ENCODE assay signal across 8 cellular contexts in genomic region chr5:159156839-159157238, GRCh38. TPM values are rescaled to one million over a fixed set of nuclear protein-coding genes. Genes with fewer than 3 reads are reported as not detected.
A peak's percentile ranks its signal among the peaks of the same experiment; 100 is the strongest.
DNase-seq lines count a peak whose midpoint lies in the region; ATAC-seq, FAIRE-seq and TF ChIP-seq lines count a peak whose summit lies in the region.

No MANE protein-coding gene starts in this region.

- DNase-seq in GM12891 (ENCODE audit: insufficient read length, low spot score) (peak; percentile 22), NCI-H446 treated with DMSO at 0.1 percent for 48 hours (lab: John Stamatoyannopoulos, UW) (peak; percentile 9), heart right ventricle (peak in 1 of 2 donors; percentile 61), retina (peak; percentile 54)
- peak; percentile 2 for DNase-seq in activated naive CD8-positive, alpha-beta T cell treated with anti-CD3 and anti-CD28 coated beads for 36 hours
- DNase-seq in T-helper 2 cell treated with Interferon-gamma antibody and Interleukin-4, amounts not matched to agents 5 μg/mL and 100 μg/mL, for 36 hours (ENCODE audit: low spot score): no peak

- H3K27me3 Mint-ChIP-seq in activated naive CD8-positive, alpha-beta T cell treated with anti-CD3 and anti-CD28 coated beads for 36 hours: no peaks in the 10 kb centered on the region
- no peaks in the 10 kb centered on the region for H3K27me3 Mint-ChIP-seq in T-helper 2 cell treated with Interferon-gamma antibody and Interleukin-4, amounts not matched to agents 5 μg/mL and 100 μg/mL, for 36 hours (ENCODE audit: low read depth)

- TF ChIP-seq CTCF in C4-2B (conservative IDR thresholded peaks at IDR 0.05) (peak; percentile 91), heart right ventricle (IDR thresholded peaks at IDR 0.05) (peak; percentile 83 to 92 (median 87))

- 9 to 12% methylated on average over 2 of the region's 2 CpGs for WGBS in heart right ventricle, 2 donors

- no peaks in the 10 kb centered on the region for H3K9me3 Mint-ChIP-seq in activated naive CD8-positive, alpha-beta T cell treated with anti-CD3 and anti-CD28 coated beads for 36 hours
- no peaks in the 10 kb centered on the region for H3K9me3 Mint-ChIP-seq in T-helper 2 cell treated with Interferon-gamma antibody and Interleukin-4, amounts not matched to agents 5 μg/mL and 100 μg/mL, for 36 hours

- H3K36me3 Mint-ChIP-seq in activated naive CD8-positive, alpha-beta T cell treated with anti-CD3 and anti-CD28 coated beads for 36 hours: peaks cover 16% of the 10 kb centered on the region
- peaks cover 45% of the 10 kb centered on the region for H3K36me3 Mint-ChIP-seq in T-helper 2 cell treated with Interferon-gamma antibody and Interleukin-4, amounts not matched to agents 5 μg/mL and 100 μg/mL, for 36 hours (ENCODE audit: low read depth)

- FAIRE-seq in GM12891 (lab: Jason Lieb, UNC): peak; percentile 35

- H3K36me3 ChIP-seq in heart right ventricle: peaks cover 0 to 74% (median 29%) of the 10 kb centered on the region in 9 donors

- peaks cover 0 to 10% (median 5%) of the 10 kb centered on the region in 9 donors for H3K4me1 ChIP-seq in heart right ventricle

- peak; percentile 68 for ATAC-seq in HG03196 (IDR thresholded peaks at IDR 0.05; ENCODE audit: unreplicated experiment)
- ATAC-seq in heart right ventricle: peak; percentile 64 to 89 (median 82)

- TF ChIP-seq POLR2A in GM12891 (IDR thresholded peaks at IDR 0.05; ENCODE audit: low read depth, low read length): no peak

- H3K27ac Mint-ChIP-seq in activated naive CD8-positive, alpha-beta T cell treated with anti-CD3 and anti-CD28 coated beads for 36 hours: no peak overlapping the region
- H3K27ac Mint-ChIP-seq in T-helper 2 cell treated with Interferon-gamma antibody and Interleukin-4, amounts not matched to agents 5 μg/mL and 100 μg/mL, for 36 hours: no peak overlapping the region

- H3K27ac ChIP-seq in C4-2B: no peak overlapping the region
- H3K27ac ChIP-seq in heart right ventricle: no peak overlapping the region

- no peak overlapping the region for H3K4me3 Mint-ChIP-seq in activated naive CD8-positive, alpha-beta T cell treated with anti-CD3 and anti-CD28 coated beads for 36 hours
- H3K4me3 Mint-ChIP-seq in T-helper 2 cell treated with Interferon-gamma antibody and Interleukin-4, amounts not matched to agents 5 μg/mL and 100 μg/mL, for 36 hours: no peak overlapping the region

- peaks cover 41% of the 10 kb centered on the region for H3K4me1 Mint-ChIP-seq in activated naive CD8-positive, alpha-beta T cell treated with anti-CD3 and anti-CD28 coated beads for 36 hours
- H3K4me1 Mint-ChIP-seq in T-helper 2 cell treated with Interferon-gamma antibody and Interleukin-4, amounts not matched to agents 5 μg/mL and 100 μg/mL, for 36 hours (ENCODE audit: low read depth): peaks cover 17% of the 10 kb centered on the region

- no peaks in the 10 kb centered on the region for H3K9me3 ChIP-seq in heart right ventricle

- no peak overlapping the region for H3K4me3 ChIP-seq in heart right ventricle

- no peaks in the 10 kb centered on the region for H3K27me3 ChIP-seq in heart right ventricle

- intact Hi-C loops in heart right ventricle (cut with DNase I): loop anchor here in 8 of 10 donors (1.0 to 10.0 kb wide), 13 partner anchors 48 to 160 kb away; partner anchors contain the start of genes UBLCP1 (in 6 of the 8) and RNF145 (in 3 of the 8)

TF ChIP-seq in GM12891, 5 proteins besides CTCF, POLR2A, EP300 and RAD21:
- no peak for TF ChIP-seq POLR2AphosphoS5 (IDR thresholded peaks at IDR 0.05; ENCODE audit: low read depth, low read length)
- no peak for TF ChIP-seq TAF1 (IDR thresholded peaks at IDR 0.05; ENCODE audit: low read depth, low read length)
- no peak for TF ChIP-seq PAX5 (IDR thresholded peaks at IDR 0.05; ENCODE audit: insufficient read depth, low read length, severe bottlenecking)
- no peak for TF ChIP-seq POU2F2 (IDR thresholded peaks at IDR 0.05; ENCODE audit: low read depth, low read length)
- TF ChIP-seq SPI1 (IDR thresholded peaks at IDR 0.05; ENCODE audit: low read depth, low read length): no peak

RNA-seq across cellular contexts. Expression of gene RNF145, which starts 52.5 kb away (rescaled TPM):
- polyA plus RNA-seq in GM12891 (2012; ENCODE audit: low read depth, missing spikeins): 19.1 TPM
- 10 to 100 TPM; 80.3 to 88.5 TPM for total RNA-seq in activated naive CD8-positive, alpha-beta T cell treated with anti-CD3 and anti-CD28 coated beads for 36 hours
- total RNA-seq in heart right ventricle: 10 to 100 TPM; 16.2 to 37.4 (median 22.2) TPM
- 10 to 100 TPM in 1 of 2 donors, 1 to 10 TPM in 1; 9.4 to 30.0 TPM for polyA plus RNA-seq in heart right ventricle

RNA-seq across cellular contexts. Expression of gene EBF1, which starts 57.1 kb away (rescaled TPM):
- 2.8 TPM for polyA plus RNA-seq in GM12891 (2012; ENCODE audit: low read depth, missing spikeins)
- under 1 TPM; 0.21 to 0.22 TPM for total RNA-seq in activated naive CD8-positive, alpha-beta T cell treated with anti-CD3 and anti-CD28 coated beads for 36 hours
- total RNA-seq in heart right ventricle: 10 to 100 TPM in 6 of 10 donors, 1 to 10 TPM in 4; 8.5 to 16.1 (median 11.0) TPM
- polyA plus RNA-seq in heart right ventricle: 10 to 100 TPM in 1 of 2 donors, 1 to 10 TPM in 1; 3.2 to 10.1 TPM

Comparison
In these comparisons a context has a peak if more than half of its experiments do, and no peak if none do; other contexts are left out.
1. RNA of gene EBF1, which starts 57.1 kb away (total RNA-seq): 8.5 to 16.1 TPM in heart right ventricle; 0.21 to 0.22 TPM in activated naive CD8-positive, alpha-beta T cell treated with anti-CD3 and anti-CD28 coated beads for 36 hours; every median in the first group is over 4 times any median in the second.